In the genomic region with DNA sequence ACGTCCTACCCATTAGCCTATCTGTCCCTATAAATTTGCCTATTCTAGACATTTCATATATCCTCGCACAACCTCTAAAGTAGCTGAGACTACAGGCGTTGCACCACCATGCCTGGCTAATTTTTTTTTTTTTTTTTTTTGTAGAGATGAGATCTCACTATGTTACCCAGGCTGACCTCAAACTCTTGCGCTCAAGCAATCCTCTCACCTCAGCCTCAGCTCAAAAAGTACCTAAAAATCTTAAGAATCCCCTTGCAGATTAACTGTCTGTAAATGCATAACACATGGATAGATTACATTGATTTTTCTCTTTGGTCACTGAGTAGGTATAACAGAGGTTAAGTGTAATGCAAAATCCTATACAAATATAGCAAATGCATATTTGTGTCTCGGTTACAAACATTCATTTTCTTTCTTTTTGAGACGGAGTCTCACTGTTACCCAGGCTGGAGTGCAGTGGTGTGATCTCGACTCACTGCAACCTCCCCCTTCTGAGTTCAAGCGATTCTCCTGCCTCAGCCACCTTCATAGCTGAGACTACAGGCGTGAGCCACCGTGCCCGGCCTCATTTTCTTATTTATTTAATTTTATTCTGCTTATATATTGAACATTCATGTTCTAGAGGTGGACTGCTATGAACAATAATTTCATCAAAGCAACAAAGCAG, we compare ENCODE assay signal across 36 cellular contexts. TPM values are rescaled to one million over a fixed set of nuclear protein-coding genes. Genes with fewer than 3 reads are reported as not detected.
"Had no signal": no experiment of that assay in that cellular context is flagged by ENCODE, and none has a peak within 500 bp of the region (broad histone marks: within the 10 kb centered on the region; RNA-seq: fewer than 3 reads in every experiment).

No MANE protein-coding gene starts in this region.

- H3K27me3 Mint-ChIP-seq: activated CD4-positive, alpha-beta memory T cell treated with anti-CD3 and anti-CD28 coated beads for 36 hours; activated CD4-positive, alpha-beta T cell treated with anti-CD3 and anti-CD28 coated beads, Interleukin-2, amount 10 ng/mL, durations not matched to agents 7 days and 5 days; activated naive CD8-positive, alpha-beta T cell; activated naive CD8-positive, alpha-beta T cell treated with anti-CD3 and anti-CD28 coated beads, Interleukin-2, amount 50 U/mL, for 24 hours had no signal

- H3K36me3 Mint-ChIP-seq: activated CD4-positive, alpha-beta memory T cell treated with anti-CD3 and anti-CD28 coated beads for 36 hours; activated naive CD4-positive, alpha-beta T cell treated with anti-CD3 and anti-CD28 coated beads, Interleukin-2, amount 10 ng/mL, durations not matched to agents 7 days and 5 days; activated naive CD8-positive, alpha-beta T cell; brain had no signal

- H3K27ac Mint-ChIP-seq: activated CD4-positive, alpha-beta memory T cell treated with anti-CD3 and anti-CD28 coated beads for 36 hours; activated CD4-positive, alpha-beta T cell treated with anti-CD3 and anti-CD28 coated beads, Interleukin-2, amount 10 ng/mL, durations not matched to agents 7 days and 5 days; activated naive CD4-positive, alpha-beta T cell treated with anti-CD3 and anti-CD28 coated beads, Interleukin-2, amount 10 ng/mL, durations not matched to agents 7 days and 5 days; activated naive CD8-positive, alpha-beta T cell; activated naive CD8-positive, alpha-beta T cell treated with anti-CD3 and anti-CD28 coated beads, Interleukin-2, amount 50 U/mL, for 24 hours; activated T-helper 1 cell treated with anti-CD3 and anti-CD28 coated beads, Interleukin-12 subunit alpha, Interleukin-12 subunit beta, Interleukin-2, Interleukin-4 antibody, amounts not matched to agents 30 ng/mL and 10 ng/mL and 1 ng/mL, durations not matched to agents 14 hours and 24 hours and 36 hours; brain; T-helper 1 cell treated with Interleukin-12 subunit alpha and Interleukin-12 subunit beta and Interleukin-4 antibody, amounts not matched to agents 30 μg/mL and 1 μg/mL, for 36 hours; T-helper 2 cell treated with Interferon-gamma antibody and Interleukin-4, amounts not matched to agents 5 μg/mL and 100 μg/mL, for 36 hours had no signal

- H3K9me3 ChIP-seq: Peyer's patch, SJSA1, SK-N-SH had no signal

- H3K4me3 ChIP-seq: Peyer's patch, SJSA1 had no signal

- H3K4me2 ChIP-seq: SK-N-SH had no signal

- H3K36me3 ChIP-seq: Peyer's patch, SJSA1 had no signal

- ATAC-seq: activated naive CD8-positive, alpha-beta T cell treated with anti-CD3 and anti-CD28 coated beads, Interleukin-2, amount 50 U/mL, for 24 hours; activated T-cell treated with anti-CD3 and anti-CD28 coated beads, Interleukin-2, amount 50 U/mL, for 4 hours; PC-3 had no signal

- H3K9me3 Mint-ChIP-seq: activated CD4-positive, alpha-beta memory T cell treated with anti-CD3 and anti-CD28 coated beads for 36 hours; activated CD4-positive, alpha-beta T cell treated with anti-CD3 and anti-CD28 coated beads, Interleukin-2, amount 10 ng/mL, durations not matched to agents 7 days and 5 days; activated naive CD4-positive, alpha-beta T cell treated with anti-CD3 and anti-CD28 coated beads, Interleukin-2, amount 10 ng/mL, durations not matched to agents 7 days and 5 days; activated naive CD8-positive, alpha-beta T cell treated with anti-CD3 and anti-CD28 coated beads, Interleukin-2, amount 50 U/mL, for 24 hours; activated T-cell treated with anti-CD3 and anti-CD28 coated beads, Interleukin-2, amount 50 U/mL, for 4 hours; activated T-helper 1 cell treated with anti-CD3 and anti-CD28 coated beads, Interleukin-12 subunit alpha, Interleukin-12 subunit beta, Interleukin-2, Interleukin-4 antibody, amounts not matched to agents 30 ng/mL and 10 ng/mL and 1 ng/mL, durations not matched to agents 14 hours and 24 hours and 36 hours; T-helper 1 cell treated with Interleukin-12 subunit alpha and Interleukin-12 subunit beta and Interleukin-4 antibody, amounts not matched to agents 30 μg/mL and 1 μg/mL, for 36 hours; T-helper 2 cell treated with Interferon-gamma antibody and Interleukin-4, amounts not matched to agents 5 μg/mL and 100 μg/mL, for 36 hours had no signal

- H3K4me1 Mint-ChIP-seq: activated CD4-positive, alpha-beta T cell treated with anti-CD3 and anti-CD28 coated beads, Interleukin-2, amount 10 ng/mL, durations not matched to agents 7 days and 5 days; activated naive CD4-positive, alpha-beta T cell treated with anti-CD3 and anti-CD28 coated beads, Interleukin-2, amount 10 ng/mL, durations not matched to agents 7 days and 5 days; brain had no signal

- H3K27me3 ChIP-seq: Peyer's patch, SJSA1 had no signal

- H3K4me1 ChIP-seq: Peyer's patch, SJSA1 had no signal

- H3K27ac ChIP-seq: Peyer's patch, SJSA1 had no signal

- H3K9ac ChIP-seq: SK-N-SH had no signal

- DNase-seq: activated CD4-positive, alpha-beta memory T cell treated with anti-CD3 and anti-CD28 coated beads for 36 hours; activated CD4-positive, alpha-beta T cell treated with anti-CD3 and anti-CD28 coated beads, Interleukin-2, amount 10 ng/mL, durations not matched to agents 7 days and 5 days; activated CD8-positive, alpha-beta memory T cell treated with anti-CD3 and anti-CD28 coated beads, Interleukin-2, amount 50 U/mL, for 4 hours; activated gamma-delta T cell treated with Interleukin-2 at 50 U/mL for 16 hours; activated naive CD4-positive, alpha-beta T cell treated with anti-CD3 and anti-CD28 coated beads, Interleukin-2, amount 10 ng/mL, durations not matched to agents 7 days and 5 days; activated naive CD8-positive, alpha-beta T cell treated with anti-CD3 and anti-CD28 coated beads, Interleukin-2, amount 50 U/mL, for 24 hours; activated T-cell treated with anti-CD3 and anti-CD28 coated beads for 4 hours; activated T-cell treated with anti-CD3 and anti-CD28 coated beads, Interleukin-2, amount 50 U/mL, for 4 hours; anterior cingulate cortex; caudate nucleus; KG1; NCI-H1092 treated with DMSO at 0.1 percent for 48 hours; NCI-H1417; NCI-H146; NCI-H187; NCI-H2029 treated with DMSO at 0.1 percent for 48 hours; NCI-H2107; NCI-H2171; NCI-H510A; NCI-H526; NCI-H748 treated with DMSO at 0.1 percent for 48 hours; NK-92 treated with Interleukin-12 subunit alpha and Interleukin-12 subunit beta, amount 100 ng/mL, for 24 hours; PC-3; Peyer's patch; RPMI8226; SHP77 treated with DMSO at 0.1 percent for 48 hours; SK-N-SH had no signal

- FAIRE-seq: bronchial epithelial cell, TTC549 had no signal

- H3K4me3 Mint-ChIP-seq: activated CD4-positive, alpha-beta memory T cell treated with anti-CD3 and anti-CD28 coated beads for 36 hours; activated CD4-positive, alpha-beta T cell treated with anti-CD3 and anti-CD28 coated beads, Interleukin-2, amount 10 ng/mL, durations not matched to agents 7 days and 5 days; activated naive CD4-positive, alpha-beta T cell treated with anti-CD3 and anti-CD28 coated beads, Interleukin-2, amount 10 ng/mL, durations not matched to agents 7 days and 5 days; activated naive CD8-positive, alpha-beta T cell; activated naive CD8-positive, alpha-beta T cell treated with anti-CD3 and anti-CD28 coated beads, Interleukin-2, amount 50 U/mL, for 24 hours; activated T-cell treated with anti-CD3 and anti-CD28 coated beads, Interleukin-2, amount 50 U/mL, for 4 hours; activated T-helper 1 cell treated with anti-CD3 and anti-CD28 coated beads, Interleukin-12 subunit alpha, Interleukin-12 subunit beta, Interleukin-2, Interleukin-4 antibody, amounts not matched to agents 30 ng/mL and 10 ng/mL and 1 ng/mL, durations not matched to agents 14 hours and 24 hours and 36 hours; brain; T-helper 1 cell treated with Interleukin-12 subunit alpha and Interleukin-12 subunit beta and Interleukin-4 antibody, amounts not matched to agents 30 μg/mL and 1 μg/mL, for 36 hours; T-helper 2 cell treated with Interferon-gamma antibody and Interleukin-4, amounts not matched to agents 5 μg/mL and 100 μg/mL, for 36 hours had no signal

RNA-seq across cellular contexts. Expression of gene HORMAD1, which starts 2.3 kb away (rescaled TPM):
- total RNA-seq: activated CD4-positive, alpha-beta memory T cell treated with anti-CD3 and anti-CD28 coated beads for 36 hours; activated T-helper 1 cell treated with anti-CD3 and anti-CD28 coated beads, Interleukin-12 subunit alpha, Interleukin-12 subunit beta, Interleukin-2, Interleukin-4 antibody, amounts not matched to agents 30 ng/mL and 10 ng/mL and 1 ng/mL, durations not matched to agents 14 hours and 24 hours and 36 hours; M059J; PC-3; SJSA1 had no signal
- polyA plus RNA-seq: SK-N-SH had no signal

RNA-seq across cellular contexts. Expression of gene CTSS, which starts 47.2 kb away (rescaled TPM):
- total RNA-seq: PC-3 had no signal
